Comparison of ENCODE assay signal across 1 cellular context in the genomic region with DNA sequence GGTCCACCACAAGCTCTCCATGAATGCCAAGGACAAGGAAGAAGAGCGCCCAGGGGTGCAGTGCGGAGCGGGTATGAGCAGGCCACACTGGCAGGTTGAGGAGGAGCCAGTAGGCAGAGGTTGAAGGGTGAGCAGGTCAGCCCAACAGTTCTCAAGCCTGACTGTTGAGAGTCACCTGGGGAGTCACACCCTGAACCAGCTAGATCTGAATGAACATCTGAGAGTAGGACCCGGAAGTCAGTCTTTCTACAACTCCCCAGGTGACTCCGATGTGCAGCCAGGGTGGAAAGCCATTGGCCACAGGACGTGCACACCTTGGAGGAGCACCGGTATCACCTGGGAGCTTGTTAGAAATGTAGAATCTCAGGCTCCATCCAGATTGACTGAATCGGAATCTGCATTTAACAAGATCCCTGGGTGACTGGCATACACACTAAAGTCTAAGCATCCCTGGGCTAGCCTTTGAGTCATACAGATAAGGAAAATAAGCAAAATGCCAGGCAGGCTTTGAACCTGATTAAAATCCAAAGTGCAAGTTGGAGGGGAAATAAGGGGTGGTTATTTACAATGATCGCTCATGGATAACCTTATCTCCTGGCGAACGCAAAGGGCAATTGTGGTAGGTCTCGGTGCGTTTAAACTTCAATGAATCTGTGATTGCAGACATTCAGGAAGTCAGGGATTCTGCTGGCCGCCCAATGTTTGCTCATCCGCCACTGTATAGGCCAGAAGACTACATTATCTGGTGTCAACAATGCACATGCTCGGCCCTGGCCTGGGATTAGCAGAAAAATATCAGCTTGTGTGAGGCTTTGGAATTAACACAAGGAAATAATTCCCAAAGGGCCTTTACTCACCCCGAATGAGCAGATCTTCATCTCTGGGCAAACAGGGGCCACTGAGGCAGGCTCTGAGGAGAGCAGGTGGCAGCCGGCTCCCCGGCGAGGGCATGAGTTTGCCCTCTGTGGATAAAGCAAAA.
TF ChIP-seq lines count a peak whose summit lies in the region.

No MANE protein-coding gene starts in this region.

TF ChIP-seq in HepG2, 621 proteins besides CTCF, POLR2A, EP300 and RAD21 (continued from another document and continues in another):
- TF ChIP-seq SKIL (CRISPR knock-in tag; IDR thresholded peaks at IDR 0.05; ENCODE audit: borderline replicate concordance) (peak; percentile 87), HOXD1 (CRISPR knock-in tag; IDR thresholded peaks at IDR 0.05) (peak; percentile 88; the same call in 1 of the 2 replicates), PHB2 (IDR thresholded peaks at IDR 0.05; ENCODE audit: partially characterized antibody) (no peak), ZNF776 (CRISPR knock-in tag; IDR thresholded peaks at IDR 0.05) (no peak), NFE2 (CRISPR knock-in tag; IDR thresholded peaks at IDR 0.05) (no peak), SOX13 (IDR thresholded peaks at IDR 0.05) (peak; percentile 93), SOX13 (CRISPR knock-in tag; conservative IDR thresholded peaks at IDR 0.05 in 1 of 2, IDR thresholded peaks at IDR 0.05 in 1 of 2) (peak in 1 of 2 experiments; percentile 90; a peak in 2 of 4 replicates), FOXO1 (CRISPR knock-in tag; IDR thresholded peaks at IDR 0.05) (peak; percentile 96), CCAR2 (optimal IDR thresholded peaks at IDR 0.05; ENCODE audit: low read depth, low read length) (peak; percentile 76), TCF7 (IDR thresholded peaks at IDR 0.05; ENCODE audit: low read depth) (peak; percentile 97), ZBTB1 (CRISPR knock-in tag; IDR thresholded peaks at IDR 0.05; ENCODE audit: borderline replicate concordance) (no peak), NFIC (IDR thresholded peaks at IDR 0.05; ENCODE audit: low read length) (peak; percentile 93), TP53 (CRISPR knock-in tag; conservative IDR thresholded peaks at IDR 0.05) (no peak), ZNF569 (CRISPR knock-in tag; IDR thresholded peaks at IDR 0.05; ENCODE audit: borderline replicate concordance) (no peak), RBAK (CRISPR knock-in tag; IDR thresholded peaks at IDR 0.05) (no peak; the same call in 1 of the 2 replicates), AKAP8 (CRISPR knock-in tag; IDR thresholded peaks at IDR 0.05) (peak; percentile 80), ZMYM3 (CRISPR knock-in tag; IDR thresholded peaks at IDR 0.05) (peak; percentile 86; the same call in 1 of the 2 replicates), U2AF1 (optimal IDR thresholded peaks at IDR 0.05; ENCODE audit: low read depth, low read length) (no peak), HNRNPLL (IDR thresholded peaks at IDR 0.05; ENCODE audit: low read depth, low read length, poor library complexity, severe bottlenecking) (no peak), KMT2A (CRISPR knock-in tag; IDR thresholded peaks at IDR 0.05) (no peak), PHF21A (CRISPR knock-in tag; IDR thresholded peaks at IDR 0.05) (peak; percentile 97), REL (CRISPR knock-in tag; conservative IDR thresholded peaks at IDR 0.05) (no peak), ISL2 (CRISPR knock-in tag; IDR thresholded peaks at IDR 0.05) (peak; percentile 99), MIXL1 (CRISPR knock-in tag; IDR thresholded peaks at IDR 0.05) (peak; percentile 95), MTERF4 (CRISPR knock-in tag; IDR thresholded peaks at IDR 0.05) (no peak), MIER3 (CRISPR knock-in tag; IDR thresholded peaks at IDR 0.05; ENCODE audit: borderline replicate concordance) (peak; percentile 67; the same call in 1 of the 2 replicates), NBN (conservative IDR thresholded peaks at IDR 0.05) (no peak)
- TF ChIP-seq, protein P1, sequence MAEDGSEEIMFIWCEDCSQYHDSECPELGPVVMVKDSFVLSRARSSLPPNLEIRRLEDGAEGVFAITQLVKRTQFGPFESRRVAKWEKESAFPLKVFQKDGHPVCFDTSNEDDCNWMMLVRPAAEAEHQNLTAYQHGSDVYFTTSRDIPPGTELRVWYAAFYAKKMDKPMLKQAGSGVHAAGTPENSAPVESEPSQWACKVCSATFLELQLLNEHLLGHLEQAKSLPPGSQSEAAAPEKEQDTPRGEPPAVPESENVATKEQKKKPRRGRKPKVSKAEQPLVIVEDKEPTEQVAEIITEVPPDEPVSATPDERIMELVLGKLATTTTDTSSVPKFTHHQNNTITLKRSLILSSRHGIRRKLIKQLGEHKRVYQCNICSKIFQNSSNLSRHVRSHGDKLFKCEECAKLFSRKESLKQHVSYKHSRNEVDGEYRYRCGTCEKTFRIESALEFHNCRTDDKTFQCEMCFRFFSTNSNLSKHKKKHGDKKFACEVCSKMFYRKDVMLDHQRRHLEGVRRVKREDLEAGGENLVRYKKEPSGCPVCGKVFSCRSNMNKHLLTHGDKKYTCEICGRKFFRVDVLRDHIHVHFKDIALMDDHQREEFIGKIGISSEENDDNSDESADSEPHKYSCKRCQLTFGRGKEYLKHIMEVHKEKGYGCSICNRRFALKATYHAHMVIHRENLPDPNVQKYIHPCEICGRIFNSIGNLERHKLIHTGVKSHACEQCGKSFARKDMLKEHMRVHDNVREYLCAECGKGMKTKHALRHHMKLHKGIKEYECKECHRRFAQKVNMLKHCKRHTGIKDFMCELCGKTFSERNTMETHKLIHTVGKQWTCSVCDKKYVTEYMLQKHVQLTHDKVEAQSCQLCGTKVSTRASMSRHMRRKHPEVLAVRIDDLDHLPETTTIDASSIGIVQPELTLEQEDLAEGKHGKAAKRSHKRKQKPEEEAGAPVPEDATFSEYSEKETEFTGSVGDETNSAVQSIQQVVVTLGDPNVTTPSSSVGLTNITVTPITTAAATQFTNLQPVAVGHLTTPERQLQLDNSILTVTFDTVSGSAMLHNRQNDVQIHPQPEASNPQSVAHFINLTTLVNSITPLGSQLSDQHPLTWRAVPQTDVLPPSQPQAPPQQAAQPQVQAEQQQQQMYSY (CRISPR knock-in tag; IDR thresholded peaks at IDR 0.05): no peak
- TF ChIP-seq, protein P2, sequence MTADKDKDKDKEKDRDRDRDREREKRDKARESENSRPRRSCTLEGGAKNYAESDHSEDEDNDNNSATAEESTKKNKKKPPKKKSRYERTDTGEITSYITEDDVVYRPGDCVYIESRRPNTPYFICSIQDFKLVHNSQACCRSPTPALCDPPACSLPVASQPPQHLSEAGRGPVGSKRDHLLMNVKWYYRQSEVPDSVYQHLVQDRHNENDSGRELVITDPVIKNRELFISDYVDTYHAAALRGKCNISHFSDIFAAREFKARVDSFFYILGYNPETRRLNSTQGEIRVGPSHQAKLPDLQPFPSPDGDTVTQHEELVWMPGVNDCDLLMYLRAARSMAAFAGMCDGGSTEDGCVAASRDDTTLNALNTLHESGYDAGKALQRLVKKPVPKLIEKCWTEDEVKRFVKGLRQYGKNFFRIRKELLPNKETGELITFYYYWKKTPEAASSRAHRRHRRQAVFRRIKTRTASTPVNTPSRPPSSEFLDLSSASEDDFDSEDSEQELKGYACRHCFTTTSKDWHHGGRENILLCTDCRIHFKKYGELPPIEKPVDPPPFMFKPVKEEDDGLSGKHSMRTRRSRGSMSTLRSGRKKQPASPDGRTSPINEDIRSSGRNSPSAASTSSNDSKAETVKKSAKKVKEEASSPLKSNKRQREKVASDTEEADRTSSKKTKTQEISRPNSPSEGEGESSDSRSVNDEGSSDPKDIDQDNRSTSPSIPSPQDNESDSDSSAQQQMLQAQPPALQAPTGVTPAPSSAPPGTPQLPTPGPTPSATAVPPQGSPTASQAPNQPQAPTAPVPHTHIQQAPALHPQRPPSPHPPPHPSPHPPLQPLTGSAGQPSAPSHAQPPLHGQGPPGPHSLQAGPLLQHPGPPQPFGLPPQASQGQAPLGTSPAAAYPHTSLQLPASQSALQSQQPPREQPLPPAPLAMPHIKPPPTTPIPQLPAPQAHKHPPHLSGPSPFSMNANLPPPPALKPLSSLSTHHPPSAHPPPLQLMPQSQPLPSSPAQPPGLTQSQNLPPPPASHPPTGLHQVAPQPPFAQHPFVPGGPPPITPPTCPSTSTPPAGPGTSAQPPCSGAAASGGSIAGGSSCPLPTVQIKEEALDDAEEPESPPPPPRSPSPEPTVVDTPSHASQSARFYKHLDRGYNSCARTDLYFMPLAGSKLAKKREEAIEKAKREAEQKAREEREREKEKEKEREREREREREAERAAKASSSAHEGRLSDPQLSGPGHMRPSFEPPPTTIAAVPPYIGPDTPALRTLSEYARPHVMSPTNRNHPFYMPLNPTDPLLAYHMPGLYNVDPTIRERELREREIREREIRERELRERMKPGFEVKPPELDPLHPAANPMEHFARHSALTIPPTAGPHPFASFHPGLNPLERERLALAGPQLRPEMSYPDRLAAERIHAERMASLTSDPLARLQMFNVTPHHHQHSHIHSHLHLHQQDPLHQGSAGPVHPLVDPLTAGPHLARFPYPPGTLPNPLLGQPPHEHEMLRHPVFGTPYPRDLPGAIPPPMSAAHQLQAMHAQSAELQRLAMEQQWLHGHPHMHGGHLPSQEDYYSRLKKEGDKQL (CRISPR knock-in tag; IDR thresholded peaks at IDR 0.05; ENCODE audit: low read depth): peak; percentile 91; the same call in 1 of the 2 replicates
- TF ChIP-seq, protein P3, sequence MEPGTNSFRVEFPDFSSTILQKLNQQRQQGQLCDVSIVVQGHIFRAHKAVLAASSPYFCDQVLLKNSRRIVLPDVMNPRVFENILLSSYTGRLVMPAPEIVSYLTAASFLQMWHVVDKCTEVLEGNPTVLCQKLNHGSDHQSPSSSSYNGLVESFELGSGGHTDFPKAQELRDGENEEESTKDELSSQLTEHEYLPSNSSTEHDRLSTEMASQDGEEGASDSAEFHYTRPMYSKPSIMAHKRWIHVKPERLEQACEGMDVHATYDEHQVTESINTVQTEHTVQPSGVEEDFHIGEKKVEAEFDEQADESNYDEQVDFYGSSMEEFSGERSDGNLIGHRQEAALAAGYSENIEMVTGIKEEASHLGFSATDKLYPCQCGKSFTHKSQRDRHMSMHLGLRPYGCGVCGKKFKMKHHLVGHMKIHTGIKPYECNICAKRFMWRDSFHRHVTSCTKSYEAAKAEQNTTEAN (CRISPR knock-in tag; conservative IDR thresholded peaks at IDR 0.05): peak; percentile 75
- TF ChIP-seq, protein P4, sequence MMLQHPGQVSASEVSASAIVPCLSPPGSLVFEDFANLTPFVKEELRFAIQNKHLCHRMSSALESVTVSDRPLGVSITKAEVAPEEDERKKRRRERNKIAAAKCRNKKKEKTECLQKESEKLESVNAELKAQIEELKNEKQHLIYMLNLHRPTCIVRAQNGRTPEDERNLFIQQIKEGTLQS (CRISPR knock-in tag; IDR thresholded peaks at IDR 0.05): peak; percentile 34; the same call in 1 of the 2 replicates
- TF ChIP-seq, protein P5, sequence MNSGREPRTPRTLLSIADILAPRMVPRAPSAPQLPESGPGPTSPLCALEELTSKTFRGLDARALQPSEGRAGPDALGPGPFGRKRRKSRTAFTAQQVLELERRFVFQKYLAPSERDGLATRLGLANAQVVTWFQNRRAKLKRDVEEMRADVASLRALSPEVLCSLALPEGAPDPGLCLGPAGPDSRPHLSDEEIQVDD (CRISPR knock-in tag; IDR thresholded peaks at IDR 0.05; ENCODE audit: borderline replicate concordance): no peak
- TF ChIP-seq, protein P6, sequence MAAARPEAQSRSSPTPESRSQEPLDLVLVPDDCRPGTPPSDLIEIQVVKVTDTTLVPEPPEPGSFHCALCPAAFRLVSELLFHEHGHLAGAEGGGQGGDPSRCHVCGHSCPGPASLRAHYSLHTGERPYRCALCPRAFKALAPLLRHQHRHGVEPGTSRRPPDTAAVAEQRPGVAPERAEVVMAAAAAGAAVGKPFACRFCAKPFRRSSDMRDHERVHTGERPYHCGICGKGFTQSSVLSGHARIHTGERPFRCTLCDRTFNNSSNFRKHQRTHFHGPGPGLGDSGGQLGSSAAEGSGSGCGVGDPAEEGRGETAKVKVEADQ (CRISPR knock-in tag; IDR thresholded peaks at IDR 0.05; ENCODE audit: borderline replicate concordance): no peak
